Comparison of ENCODE assay signal across 27 cellular contexts in genomic region chr6:158381214-158381613, GRCh38.
"Had no signal": no experiment of that assay in that cellular context is flagged by ENCODE, and none has a peak within 500 bp of the region (broad histone marks: within the 10 kb centered on the region; RNA-seq: fewer than 3 reads in every experiment).

No MANE protein-coding gene starts in this region.

- H3K9me3 Mint-ChIP-seq: activated CD4-positive, alpha-beta T cell treated with anti-CD3 and anti-CD28 coated beads, Interleukin-2, amount 10 ng/mL, durations not matched to agents 7 days and 5 days; activated CD8-positive, alpha-beta T cell treated with anti-CD3 and anti-CD28 coated beads for 36 hours; activated naive CD8-positive, alpha-beta T cell treated with anti-CD3 and anti-CD28 coated beads, Interleukin-2, amount 50 U/mL, for 24 hours; activated T-helper 1 cell treated with anti-CD3 and anti-CD28 coated beads, Interleukin-12 subunit alpha, Interleukin-12 subunit beta, Interleukin-2, Interleukin-4 antibody, amounts not matched to agents 30 ng/mL and 10 ng/mL and 1 ng/mL, durations not matched to agents 14 hours and 24 hours and 36 hours; mesothelial cell of epicardium; naive thymus-derived CD8-positive, alpha-beta T cell; T-helper 2 cell treated with Interferon-gamma antibody and Interleukin-4, amounts not matched to agents 5 μg/mL and 100 μg/mL, for 36 hours had no signal

- H3K4me1 Mint-ChIP-seq: activated CD4-positive, alpha-beta T cell treated with anti-CD3 and anti-CD28 coated beads, Interleukin-2, amount 10 ng/mL, durations not matched to agents 7 days and 5 days; activated CD8-positive, alpha-beta memory T cell treated with anti-CD3 and anti-CD28 coated beads, Interleukin-2, amount 10 ng/mL, durations not matched to agents 7 days and 5 days; activated naive CD8-positive, alpha-beta T cell treated with anti-CD3 and anti-CD28 coated beads, Interleukin-2, amount 50 U/mL, for 24 hours; endodermal cell had no signal

- H3K9me3 ChIP-seq: esophagus squamous epithelium, left lung, spleen, upper lobe of left lung had no signal

- H3K27ac Mint-ChIP-seq: activated CD4-positive, alpha-beta T cell treated with anti-CD3 and anti-CD28 coated beads, Interleukin-2, amount 10 ng/mL, durations not matched to agents 7 days and 5 days; activated CD8-positive, alpha-beta memory T cell treated with anti-CD3 and anti-CD28 coated beads, Interleukin-2, amount 10 ng/mL, durations not matched to agents 7 days and 5 days; activated CD8-positive, alpha-beta T cell treated with anti-CD3 and anti-CD28 coated beads for 36 hours; activated naive CD8-positive, alpha-beta T cell treated with anti-CD3 and anti-CD28 coated beads, Interleukin-2, amount 50 U/mL, for 24 hours; activated T-helper 1 cell treated with anti-CD3 and anti-CD28 coated beads, Interleukin-12 subunit alpha, Interleukin-12 subunit beta, Interleukin-2, Interleukin-4 antibody, amounts not matched to agents 30 ng/mL and 10 ng/mL and 1 ng/mL, durations not matched to agents 14 hours and 24 hours and 36 hours; endodermal cell; mesothelial cell of epicardium; naive thymus-derived CD8-positive, alpha-beta T cell; progenitor cell of endocrine pancreas; T-helper 2 cell treated with Interferon-gamma antibody and Interleukin-4, amounts not matched to agents 5 μg/mL and 100 μg/mL, for 36 hours had no signal

- H3K4me1 ChIP-seq: left lung, upper lobe of left lung had no signal

- H3K4me3 Mint-ChIP-seq: activated CD4-positive, alpha-beta T cell treated with anti-CD3 and anti-CD28 coated beads, Interleukin-2, amount 10 ng/mL, durations not matched to agents 7 days and 5 days; activated CD8-positive, alpha-beta memory T cell treated with anti-CD3 and anti-CD28 coated beads, Interleukin-2, amount 10 ng/mL, durations not matched to agents 7 days and 5 days; activated CD8-positive, alpha-beta T cell treated with anti-CD3 and anti-CD28 coated beads for 36 hours; activated naive CD8-positive, alpha-beta T cell treated with anti-CD3 and anti-CD28 coated beads, Interleukin-2, amount 50 U/mL, for 24 hours; activated T-helper 1 cell treated with anti-CD3 and anti-CD28 coated beads, Interleukin-12 subunit alpha, Interleukin-12 subunit beta, Interleukin-2, Interleukin-4 antibody, amounts not matched to agents 30 ng/mL and 10 ng/mL and 1 ng/mL, durations not matched to agents 14 hours and 24 hours and 36 hours; endodermal cell; mesothelial cell of epicardium; naive thymus-derived CD8-positive, alpha-beta T cell; T-helper 2 cell treated with Interferon-gamma antibody and Interleukin-4, amounts not matched to agents 5 μg/mL and 100 μg/mL, for 36 hours had no signal

- ATAC-seq: activated CD8-positive, alpha-beta memory T cell treated with anti-CD3 and anti-CD28 coated beads, Interleukin-2, amount 10 ng/mL, durations not matched to agents 7 days and 5 days; activated CD8-positive, alpha-beta T cell treated with anti-CD3 and anti-CD28 coated beads for 36 hours; activated naive CD8-positive, alpha-beta T cell treated with anti-CD3 and anti-CD28 coated beads, Interleukin-2, amount 50 U/mL, for 24 hours; foreskin keratinocyte; left lung; naive thymus-derived CD8-positive, alpha-beta T cell had no signal

- H3K4me3 ChIP-seq: coronary artery, esophagus squamous epithelium, left lung, lung, spleen, upper lobe of left lung had no signal

- H3K27me3 Mint-ChIP-seq: activated CD4-positive, alpha-beta T cell treated with anti-CD3 and anti-CD28 coated beads, Interleukin-2, amount 10 ng/mL, durations not matched to agents 7 days and 5 days; activated CD8-positive, alpha-beta memory T cell treated with anti-CD3 and anti-CD28 coated beads, Interleukin-2, amount 10 ng/mL, durations not matched to agents 7 days and 5 days; activated CD8-positive, alpha-beta T cell treated with anti-CD3 and anti-CD28 coated beads for 36 hours; activated naive CD8-positive, alpha-beta T cell treated with anti-CD3 and anti-CD28 coated beads, Interleukin-2, amount 50 U/mL, for 24 hours; naive thymus-derived CD8-positive, alpha-beta T cell; progenitor cell of endocrine pancreas had no signal

- H3K36me3 Mint-ChIP-seq: activated CD8-positive, alpha-beta memory T cell treated with anti-CD3 and anti-CD28 coated beads, Interleukin-2, amount 10 ng/mL, durations not matched to agents 7 days and 5 days; mesothelial cell of epicardium; naive thymus-derived CD8-positive, alpha-beta T cell had no signal

- H3K36me3 ChIP-seq: esophagus squamous epithelium, left lung, spleen, upper lobe of left lung had no signal

- H3K27me3 ChIP-seq: esophagus squamous epithelium, foreskin keratinocyte, left lung, spleen, upper lobe of left lung had no signal

- H3K27ac ChIP-seq: coronary artery, esophagus squamous epithelium, foreskin keratinocyte, left lung, spleen, upper lobe of left lung, WERI-Rb-1 had no signal

- DNase-seq: activated CD4-positive, alpha-beta T cell treated with anti-CD3 and anti-CD28 coated beads, Interleukin-2, amount 10 ng/mL, durations not matched to agents 7 days and 5 days; activated CD4-positive, CD25-positive, alpha-beta regulatory T cell treated with anti-CD3 and anti-CD28 coated beads, Interleukin-2, amount 50 U/mL, for 72 hours; activated CD8-positive, alpha-beta memory T cell treated with anti-CD3 and anti-CD28 coated beads, Interleukin-2, amount 10 ng/mL, durations not matched to agents 7 days and 5 days; activated CD8-positive, alpha-beta T cell treated with anti-CD3 and anti-CD28 coated beads for 36 hours; activated gamma-delta T cell; activated naive CD4-positive, alpha-beta T cell treated with anti-CD3 and anti-CD28 coated beads, Interleukin-2, amount 50 U/mL, for 16 hours; activated naive CD8-positive, alpha-beta T cell treated with anti-CD3 and anti-CD28 coated beads, Interleukin-2, amount 50 U/mL, for 24 hours; cerebellar nuclear complex; endodermal cell; esophagus squamous epithelium; foreskin keratinocyte; hippocampal formation; kidney glomerular epithelial cell; left lung; naive thymus-derived CD8-positive, alpha-beta T cell; retina; spleen; stimulated activated CD4-positive, alpha-beta T cell treated with anti-CD3 and anti-CD28 coated beads, Interleukin-4, amount 100 ng/mL, for 24 hours; stimulated activated naive CD4-positive, alpha-beta T cell treated with Interleukin-2 at 50 U/mL for 16 hours; upper lobe of left lung; WERI-Rb-1 had no signal
